In genomic region chr9:692636-693459, GRCh38 we compare ENCODE assay signal across 8 cellular contexts.
DNase-seq lines count a peak whose midpoint lies in the region; ATAC-seq and TF ChIP-seq lines count a peak whose summit lies in the region.
"Had no signal": no experiment of that assay in that cellular context is flagged by ENCODE, and none has a peak within 500 bp of the region (broad histone marks: within the 10 kb centered on the region; RNA-seq: fewer than 3 reads in every experiment).

No MANE protein-coding gene starts in this region.

- H3K4me1 ChIP-seq in SJSA1 (replicated peaks) (peaks cover 55% of the 10 kb centered on the region), esophagus squamous epithelium (peaks cover 27 to 100% (median 81%) of the 10 kb centered on the region in 3 donors), uterus (peaks cover 35 to 37% of the 10 kb centered on the region in 2 donors)

- intact Hi-C loops in esophagus squamous epithelium (cut with DNase I), result loop anchor here (10.0 kb wide), 1 partner anchor 78 kb away; no protein-coding TSS in a partner anchor
- intact Hi-C loops in uterus (cut with DNase I; ENCODE audit: low total_unique reads), result no loop called here

- peaks cover 11 to 28% (median 23%) of the 10 kb centered on the region in 4 donors for H3K4me1 Mint-ChIP-seq in naive thymus-derived CD8-positive, alpha-beta T cell

- H3K36me3 ChIP-seq in SJSA1 (no peaks in the 10 kb centered on the region), esophagus squamous epithelium (peaks cover 0 to 4% (median 0%) of the 10 kb centered on the region in 3 donors), uterus (no peaks in the 10 kb centered on the region)

- DNase-seq in SJSA1 (ENCODE audit: low read depth in 1 of 2, low spot score in 2 of 2) (peak in 1 of 2 experiments; percentile 65), esophagus squamous epithelium (lab: John Stamatoyannopoulos, UW) (no peak), uterus (no peak), middle frontal gyrus (ENCODE audit: extremely low spot score, low spot score) (no peak), T1000 (lab: John Stamatoyannopoulos, UW) (no peak)
- DNase-seq in naive thymus-derived CD8-positive, alpha-beta T cell, result no peak
- DNase-seq in activated effector memory CD4-positive, alpha-beta T cell treated with anti-CD3 and anti-CD28 coated beads, Interleukin-2, amount 50 U/mL, for 16 hours, result no peak
- DNase-seq: NCI-H69 had no signal

- no peaks in the 10 kb centered on the region for H3K36me3 Mint-ChIP-seq in naive thymus-derived CD8-positive, alpha-beta T cell

- H3K27me3 Mint-ChIP-seq in naive thymus-derived CD8-positive, alpha-beta T cell, result peaks cover 0 to 8% (median 1%) of the 10 kb centered on the region in 5 donors

- peak overlapping the region in 3 of 10 donors; percentile 15 to 49 (median 22) for H3K4me3 Mint-ChIP-seq in naive thymus-derived CD8-positive, alpha-beta T cell

- peak overlapping the region in 6 of 10 donors; percentile 4 to 52 (median 24) for H3K27ac Mint-ChIP-seq in naive thymus-derived CD8-positive, alpha-beta T cell

- no peaks in the 10 kb centered on the region for H3K27me3 ChIP-seq in SJSA1 (replicated peaks)
- no peaks in the 10 kb centered on the region for H3K27me3 ChIP-seq in esophagus squamous epithelium
- H3K27me3 ChIP-seq in uterus, result no peaks in the 10 kb centered on the region

- H3K9me3 Mint-ChIP-seq in naive thymus-derived CD8-positive, alpha-beta T cell, result no peaks in the 10 kb centered on the region

- peak in 1 of 2 donors; percentile 43 for ATAC-seq in naive thymus-derived CD8-positive, alpha-beta T cell

- TF ChIP-seq CTCF in esophagus squamous epithelium (IDR thresholded peaks at IDR 0.05) (no peak), uterus (IDR thresholded peaks at IDR 0.05) (no peak)

- 61 to 62% methylated on average over 6 of the region's 6 CpGs for WGBS in esophagus squamous epithelium, 2 donors

- H3K4me3 ChIP-seq in SJSA1 (peak overlapping the region; percentile 18), esophagus squamous epithelium (peak overlapping the region in 3 of 4 donors; percentile 14 to 56 (median 21)), uterus (peak overlapping the region in 1 of 2 donors; percentile 25)

- POLR2A ChIA-PET in naive thymus-derived CD8-positive, alpha-beta T cell (lab: Charles Lee), result no interaction called here

- no peaks in the 10 kb centered on the region for H3K9me3 ChIP-seq in SJSA1 (replicated peaks)
- H3K9me3 ChIP-seq in esophagus squamous epithelium, result no peaks in the 10 kb centered on the region
- no peaks in the 10 kb centered on the region for H3K9me3 ChIP-seq in uterus

- no peak for TF ChIP-seq POLR2A in esophagus squamous epithelium (IDR thresholded peaks at IDR 0.05)
- TF ChIP-seq POLR2A in uterus (IDR thresholded peaks at IDR 0.05), result no peak

- H3K27ac ChIP-seq in SJSA1 (peak overlapping the region; percentile 93), esophagus squamous epithelium (peak overlapping the region; percentile 75 to 95 (median 92)), uterus (peak overlapping the region; percentile 87 to 98)
